In genomic region chr11:69040051-69040450, GRCh38 we compare ENCODE assay signal across 1 cellular context.
TF ChIP-seq lines count a peak whose summit lies in the region.

No MANE protein-coding gene starts in this region.

TF ChIP-seq in SK-N-SH, 30 proteins besides CTCF, POLR2A, EP300 and RAD21 (continued from another document):
- TF ChIP-seq, protein P1, sequence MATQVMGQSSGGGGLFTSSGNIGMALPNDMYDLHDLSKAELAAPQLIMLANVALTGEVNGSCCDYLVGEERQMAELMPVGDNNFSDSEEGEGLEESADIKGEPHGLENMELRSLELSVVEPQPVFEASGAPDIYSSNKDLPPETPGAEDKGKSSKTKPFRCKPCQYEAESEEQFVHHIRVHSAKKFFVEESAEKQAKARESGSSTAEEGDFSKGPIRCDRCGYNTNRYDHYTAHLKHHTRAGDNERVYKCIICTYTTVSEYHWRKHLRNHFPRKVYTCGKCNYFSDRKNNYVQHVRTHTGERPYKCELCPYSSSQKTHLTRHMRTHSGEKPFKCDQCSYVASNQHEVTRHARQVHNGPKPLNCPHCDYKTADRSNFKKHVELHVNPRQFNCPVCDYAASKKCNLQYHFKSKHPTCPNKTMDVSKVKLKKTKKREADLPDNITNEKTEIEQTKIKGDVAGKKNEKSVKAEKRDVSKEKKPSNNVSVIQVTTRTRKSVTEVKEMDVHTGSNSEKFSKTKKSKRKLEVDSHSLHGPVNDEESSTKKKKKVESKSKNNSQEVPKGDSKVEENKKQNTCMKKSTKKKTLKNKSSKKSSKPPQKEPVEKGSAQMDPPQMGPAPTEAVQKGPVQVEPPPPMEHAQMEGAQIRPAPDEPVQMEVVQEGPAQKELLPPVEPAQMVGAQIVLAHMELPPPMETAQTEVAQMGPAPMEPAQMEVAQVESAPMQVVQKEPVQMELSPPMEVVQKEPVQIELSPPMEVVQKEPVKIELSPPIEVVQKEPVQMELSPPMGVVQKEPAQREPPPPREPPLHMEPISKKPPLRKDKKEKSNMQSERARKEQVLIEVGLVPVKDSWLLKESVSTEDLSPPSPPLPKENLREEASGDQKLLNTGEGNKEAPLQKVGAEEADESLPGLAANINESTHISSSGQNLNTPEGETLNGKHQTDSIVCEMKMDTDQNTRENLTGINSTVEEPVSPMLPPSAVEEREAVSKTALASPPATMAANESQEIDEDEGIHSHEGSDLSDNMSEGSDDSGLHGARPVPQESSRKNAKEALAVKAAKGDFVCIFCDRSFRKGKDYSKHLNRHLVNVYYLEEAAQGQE (IDR thresholded peaks at IDR 0.05; ENCODE audit: low read depth, low read length): no peak
- TF ChIP-seq ELF1 (IDR thresholded peaks at IDR 0.05) (no peak), NRF1 (IDR thresholded peaks at IDR 0.05; ENCODE audit: low read depth, low read length) (no peak), FOXM1 (IDR thresholded peaks at IDR 0.05; ENCODE audit: low read depth) (no peak), TEAD4 (IDR thresholded peaks at IDR 0.05; ENCODE audit: borderline replicate concordance, insufficient read depth) (no peak), FOXJ3 (CRISPR knock-in tag; IDR thresholded peaks at IDR 0.05) (no peak), PBX3 (IDR thresholded peaks at IDR 0.05) (no peak), YY1 (IDR thresholded peaks at IDR 0.05; ENCODE audit: low read depth) (no peak), TAF1 (IDR thresholded peaks at IDR 0.05; ENCODE audit: borderline replicate concordance, low read depth, low read length) (no peak), GABPA (IDR thresholded peaks at IDR 0.05; ENCODE audit: low read depth) (no peak), RFX5 (IDR thresholded peaks at IDR 0.05; ENCODE audit: low read length) (no peak), FOSL2 (IDR thresholded peaks at IDR 0.05; ENCODE audit: borderline replicate concordance, low read depth) (no peak), USF2 (IDR thresholded peaks at IDR 0.05; ENCODE audit: borderline replicate concordance, low read depth, low read length) (no peak), EZH2phosphoT487 (IDR thresholded peaks at IDR 0.05; ENCODE audit: borderline replicate concordance, low read depth) (no peak)
- TF ChIP-seq, protein P2, sequence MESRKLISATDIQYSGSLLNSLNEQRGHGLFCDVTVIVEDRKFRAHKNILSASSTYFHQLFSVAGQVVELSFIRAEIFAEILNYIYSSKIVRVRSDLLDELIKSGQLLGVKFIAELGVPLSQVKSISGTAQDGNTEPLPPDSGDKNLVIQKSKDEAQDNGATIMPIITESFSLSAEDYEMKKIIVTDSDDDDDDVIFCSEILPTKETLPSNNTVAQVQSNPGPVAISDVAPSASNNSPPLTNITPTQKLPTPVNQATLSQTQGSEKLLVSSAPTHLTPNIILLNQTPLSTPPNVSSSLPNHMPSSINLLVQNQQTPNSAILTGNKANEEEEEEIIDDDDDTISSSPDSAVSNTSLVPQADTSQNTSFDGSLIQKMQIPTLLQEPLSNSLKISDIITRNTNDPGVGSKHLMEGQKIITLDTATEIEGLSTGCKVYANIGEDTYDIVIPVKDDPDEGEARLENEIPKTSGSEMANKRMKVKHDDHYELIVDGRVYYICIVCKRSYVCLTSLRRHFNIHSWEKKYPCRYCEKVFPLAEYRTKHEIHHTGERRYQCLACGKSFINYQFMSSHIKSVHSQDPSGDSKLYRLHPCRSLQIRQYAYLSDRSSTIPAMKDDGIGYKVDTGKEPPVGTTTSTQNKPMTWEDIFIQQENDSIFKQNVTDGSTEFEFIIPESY (IDR thresholded peaks at IDR 0.05; ENCODE audit: borderline replicate concordance, low read depth): no peak
